9 cellular contexts compared by ENCODE assay signal in genomic region chr19:10748195-10748923, GRCh38. TPM values are rescaled to one million over a fixed set of nuclear protein-coding genes. Genes with fewer than 3 reads are reported as not detected.
DNase-seq lines count a peak whose midpoint lies in the region; ATAC-seq and TF ChIP-seq lines count a peak whose summit lies in the region.
"Had no signal": no experiment of that assay in that cellular context is flagged by ENCODE, and none has a peak within 500 bp of the region (broad histone marks: within the 10 kb centered on the region; RNA-seq: fewer than 3 reads in every experiment).

No MANE protein-coding gene starts in this region.

- H3K18ac ChIP-seq in mesendoderm (ENCODE audit: low read length): no peak overlapping the region

- H3K4me3 ChIP-seq in ascending aorta (no peak overlapping the region), mesendoderm (ENCODE audit: low read length) (no peak overlapping the region), testis (no peak overlapping the region)
- H3K4me3 ChIP-seq: GM12878 had no signal

- peaks cover 54% of the 10 kb centered on the region for H3K79me1 ChIP-seq in mesendoderm (ENCODE audit: low read length)

- no peak for ATAC-seq in HG03039 (IDR thresholded peaks at IDR 0.05; ENCODE audit: unreplicated experiment)
- ATAC-seq: GM12878 had no signal

- H3K56ac ChIP-seq in mesendoderm (ENCODE audit: low read length): peak overlapping the region; percentile 39

- H3K27me3 Mint-ChIP-seq in activated T-cell treated with anti-CD3 and anti-CD28 coated beads, Interleukin-2, amount 50 U/mL, for 24 hours: no peaks in the 10 kb centered on the region

- no peak overlapping the region for H3K23ac ChIP-seq in mesendoderm (ENCODE audit: low read length)

- WGBS in mesendoderm (ENCODE audit: extremely low coverage, insufficient coverage, low lambda C conversion rate): no CpG with 5 or more reads among the region's 20 CpGs
- 81 to 87% methylated on average over 16 to 19 of the region's 20 CpGs for WGBS in testis, 2 donors

- H3K27me3 ChIP-seq in ascending aorta (no peaks in the 10 kb centered on the region), mesendoderm (ENCODE audit: insufficient read depth, low read length, poor library complexity) (no peaks in the 10 kb centered on the region), testis (no peaks in the 10 kb centered on the region)

- H3K27ac ChIP-seq in ascending aorta (peak overlapping the region; percentile 49 to 71), mesendoderm (ENCODE audit: low read depth, low read length) (no peak overlapping the region), testis (peak overlapping the region; percentile 47 to 69)

- intact Hi-C loops in ascending aorta (cut with DNase I) (loop anchor here (2.0 kb wide), 1 partner anchor 32 kb away; no protein-coding TSS in a partner anchor), testis (cut with DNase I; ENCODE audit: low total_unique reads) (no loop called here)

- H3K4me3 Mint-ChIP-seq in activated T-cell treated with anti-CD3 and anti-CD28 coated beads, Interleukin-2, amount 50 U/mL, for 24 hours: no peak overlapping the region

- DNase-seq in activated T-cell treated with anti-CD3 and anti-CD28 coated beads, Interleukin-2, amount 50 U/mL, for 24 hours: no peak
- DNase-seq in activated T-cell treated with anti-CD3 and anti-CD28 coated beads for 4 hours (no peak), ascending aorta (ENCODE audit: low spot score in 2 of 2) (no peak), mesendoderm (no peak), testis (no peak), NCI-H526 (lab: John Stamatoyannopoulos, UW) (no peak), DMS79 (lab: John Stamatoyannopoulos, UW) (no peak)

- H3K36me3 ChIP-seq in ascending aorta (no peaks in the 10 kb centered on the region), mesendoderm (ENCODE audit: control insufficient read depth, insufficient read depth, low read length) (no peaks in the 10 kb centered on the region), testis (ENCODE audit: low read depth, missing control alignments) (no peaks in the 10 kb centered on the region)

- no peak overlapping the region for H4K8ac ChIP-seq in mesendoderm (ENCODE audit: low read depth, low read length)

- no peak for TF ChIP-seq POLR2A in testis (IDR thresholded peaks at IDR 0.05)

- H3K4me1 ChIP-seq in ascending aorta (peaks cover 13 to 28% of the 10 kb centered on the region in 2 donors), mesendoderm (ENCODE audit: control insufficient read depth, low read depth, low read length) (peaks cover 3% of the 10 kb centered on the region), testis (peaks cover 60% of the 10 kb centered on the region)

- peak overlapping the region; percentile 89 for H3K27ac Mint-ChIP-seq in activated T-cell treated with anti-CD3 and anti-CD28 coated beads, Interleukin-2, amount 50 U/mL, for 24 hours

- H2BK5ac ChIP-seq in mesendoderm (ENCODE audit: low read length): no peak overlapping the region

- H3K4ac ChIP-seq in mesendoderm (ENCODE audit: low read depth, low read length): no peak overlapping the region

- no peak overlapping the region for H4K5ac ChIP-seq in mesendoderm (ENCODE audit: low read length)

- H2BK15ac ChIP-seq in mesendoderm (replicated peaks; ENCODE audit: low read depth): no peak overlapping the region

- H3K4me2 ChIP-seq in mesendoderm (ENCODE audit: low read length): no peak overlapping the region

- H3K9me3 Mint-ChIP-seq in activated T-cell treated with anti-CD3 and anti-CD28 coated beads, Interleukin-2, amount 50 U/mL, for 24 hours: no peaks in the 10 kb centered on the region

- peaks cover 5% of the 10 kb centered on the region for H3K36me3 Mint-ChIP-seq in activated T-cell treated with anti-CD3 and anti-CD28 coated beads, Interleukin-2, amount 50 U/mL, for 24 hours (ENCODE audit: low read depth)

- peaks cover 62% of the 10 kb centered on the region for H3K79me2 ChIP-seq in mesendoderm (ENCODE audit: control insufficient read depth, insufficient read depth, low read length)

- H2AK5ac ChIP-seq in mesendoderm (ENCODE audit: low read length): no peak overlapping the region

- no peak overlapping the region for H3K9ac ChIP-seq in mesendoderm (ENCODE audit: low read length)

- H3K9me3 ChIP-seq in ascending aorta (no peaks in the 10 kb centered on the region), testis (no peaks in the 10 kb centered on the region)

- peaks cover 80% of the 10 kb centered on the region for H3K4me1 Mint-ChIP-seq in activated T-cell treated with anti-CD3 and anti-CD28 coated beads, Interleukin-2, amount 50 U/mL, for 24 hours (ENCODE audit: low read depth)

- H2BK120ac ChIP-seq in mesendoderm (ENCODE audit: low read depth, low read length): no peak overlapping the region

- TF ChIP-seq CTCF in ascending aorta (IDR thresholded peaks at IDR 0.05) (no peak), testis (IDR thresholded peaks at IDR 0.05) (no peak)

RNA-seq across cellular contexts. Expression of gene DNM2, which starts 30.5 kb away (rescaled TPM):
- total RNA-seq in ascending aorta (113 TPM), testis (100 to 1,000 TPM; 226 to 274 TPM)
- 61.4 TPM for polyA plus RNA-seq in mesendoderm (2013, experiment 1 of 2)
- 60.6 TPM for polyA plus RNA-seq in mesendoderm (2013, experiment 2 of 2)
- polyA plus RNA-seq in testis (ENCODE audit: insufficient read depth, low read depth, low replicate concordance): 166 TPM

RNA-seq across cellular contexts. Expression of gene QTRT1, which starts 47.1 kb away (rescaled TPM):
- total RNA-seq in ascending aorta: 36.8 TPM
- polyA plus RNA-seq in mesendoderm (2013, experiment 1 of 2): 29.5 TPM
- 28.5 TPM for polyA plus RNA-seq in mesendoderm (2013, experiment 2 of 2)
- 10 to 100 TPM; 44.3 to 44.6 TPM for total RNA-seq in testis
- polyA plus RNA-seq in testis (ENCODE audit: insufficient read depth, low read depth, low replicate concordance): 27.8 TPM
